8 cellular contexts compared by ENCODE assay signal in genomic region chr20:64327353-64328029, GRCh38.
DNase-seq lines count a peak whose midpoint lies in the region; ATAC-seq, FAIRE-seq and TF ChIP-seq lines count a peak whose summit lies in the region.
"Not testable (repeated sequence)": the region's sequence is repeated elsewhere in the genome, so short reads cannot be mapped to it uniquely, and the experiment has no call there.

No MANE protein-coding gene starts in this region.

- H3K4me1 ChIP-seq in endocrine pancreas (ENCODE audit: control insufficient read depth, insufficient read depth, low read length), result not testable (repeated sequence)

- not testable (repeated sequence) for H3K9me3 Mint-ChIP-seq in activated T-helper 17 cell treated with anti-CD3 and anti-CD28 coated beads, Interleukin-2, amount 50 U/mL, for 72 hours
- peaks cover 14% of the 10 kb centered on the region for H3K9me3 Mint-ChIP-seq in nephron progenitor cell

- not testable (repeated sequence) for H3K36me3 Mint-ChIP-seq in activated T-helper 17 cell treated with anti-CD3 and anti-CD28 coated beads, Interleukin-2, amount 50 U/mL, for 72 hours (ENCODE audit: low read depth); nephron progenitor cell (ENCODE audit: low read depth)

- peak overlapping the region; percentile 26 for H3K9ac ChIP-seq in endocrine pancreas (ENCODE audit: control insufficient read depth, insufficient read depth, low read length)

- not testable (repeated sequence) for H3K27me3 ChIP-seq in endocrine pancreas (ENCODE audit: control insufficient read depth, insufficient read depth, low read length)

- H3K4me3 Mint-ChIP-seq in activated T-helper 17 cell treated with anti-CD3 and anti-CD28 coated beads, Interleukin-2, amount 50 U/mL, for 72 hours, result not testable (repeated sequence)
- peak overlapping the region; percentile 54 for H3K4me3 Mint-ChIP-seq in nephron progenitor cell

- H3K36me3 ChIP-seq in endocrine pancreas (ENCODE audit: control insufficient read depth, insufficient read depth, low read length), result not testable (repeated sequence)

- not testable (repeated sequence) for H3K9me3 ChIP-seq in endocrine pancreas (ENCODE audit: control insufficient read depth, low read length)

- H3K27ac Mint-ChIP-seq in activated T-helper 17 cell treated with anti-CD3 and anti-CD28 coated beads, Interleukin-2, amount 50 U/mL, for 72 hours; nephron progenitor cell: not testable (repeated sequence)

- ATAC-seq in HG03280 (IDR thresholded peaks at IDR 0.05; ENCODE audit: unreplicated experiment), result peak; percentile 57
- ATAC-seq in activated T-helper 17 cell treated with anti-CD3 and anti-CD28 coated beads, Interleukin-2, amount 50 U/mL, for 72 hours (replicated peaks), result peak; percentile 54

- not testable (repeated sequence) for H3K4me1 Mint-ChIP-seq in activated T-helper 17 cell treated with anti-CD3 and anti-CD28 coated beads, Interleukin-2, amount 50 U/mL, for 72 hours
- H3K4me1 Mint-ChIP-seq in nephron progenitor cell, result peaks cover 10% of the 10 kb centered on the region

- H3K4me3 ChIP-seq in endocrine pancreas (ENCODE audit: control insufficient read depth, insufficient read depth, low read length), result not testable (repeated sequence)

- peaks cover 28% of the 10 kb centered on the region for H3K27me3 Mint-ChIP-seq in activated T-helper 17 cell treated with anti-CD3 and anti-CD28 coated beads, Interleukin-2, amount 50 U/mL, for 72 hours
- peaks cover 64% of the 10 kb centered on the region for H3K27me3 Mint-ChIP-seq in nephron progenitor cell (ENCODE audit: low read depth, poor library complexity)

- peak; percentile 82 for FAIRE-seq in urothelium cell line (lab: Jason Lieb, UNC)

- peak; percentile 13 for DNase-seq in EL
- DNase-seq in NCI-H774 (lab: John Stamatoyannopoulos, UW), result peak; percentile 10
- DNase-seq in iPS-NIHi7 (ENCODE audit: extremely low spot score), result peak; percentile 6
- peak; percentile 73 for DNase-seq in nephron progenitor cell
- not testable (repeated sequence) for DNase-seq in urothelium cell line (ENCODE audit: low spot score)

- not testable (repeated sequence) for TF ChIP-seq CTCF in nephron progenitor cell (IDR thresholded peaks at IDR 0.05)
